Comparison of ENCODE assay signal across 17 cellular contexts in genomic region chr11:72451836-72452376, GRCh38.
"Had no signal": no experiment of that assay in that cellular context is flagged by ENCODE, and none has a peak within 500 bp of the region (broad histone marks: within the 10 kb centered on the region; RNA-seq: fewer than 3 reads in every experiment).

No MANE protein-coding gene starts in this region.

- H3K27ac ChIP-seq: epithelial cell of prostate, esophagus muscularis mucosa, gastrocnemius medialis, heart right ventricle, right atrium auricular region, testis, tibial nerve had no signal

- DNase-seq: effector memory CD8-positive, alpha-beta T cell; heart right ventricle; hypothalamus; kidney glomerular epithelial cell; natural killer cell; small intestine; stimulated activated CD4-positive, alpha-beta T cell treated with anti-CD3 and anti-CD28 coated beads, Interleukin-12 subunit alpha, Interleukin-12 subunit beta, amount 100 ng/mL, for 4 hours; stimulated activated naive CD4-positive, alpha-beta T cell treated with Interleukin-2 at 50 U/mL for 16 hours; testis had no signal

- H3K9me3 Mint-ChIP-seq: effector memory CD8-positive, alpha-beta T cell; memory B cell; mesothelial cell of epicardium; natural killer cell; neural crest cell had no signal

- H3K4me1 Mint-ChIP-seq: mesothelial cell of epicardium, natural killer cell had no signal

- ATAC-seq: effector memory CD8-positive, alpha-beta T cell; gastrocnemius medialis; heart right ventricle; natural killer cell had no signal

- H3K4me3 Mint-ChIP-seq: effector memory CD8-positive, alpha-beta T cell; memory B cell; mesothelial cell of epicardium; natural killer cell; neural crest cell had no signal

- H3K27me3 ChIP-seq: esophagus muscularis mucosa, gastrocnemius medialis, heart right ventricle, right atrium auricular region, testis, tibial nerve had no signal

- H3K27ac Mint-ChIP-seq: effector memory CD8-positive, alpha-beta T cell; memory B cell; mesothelial cell of epicardium; natural killer cell had no signal

- H3K4me3 ChIP-seq: esophagus muscularis mucosa, gastrocnemius medialis, heart right ventricle, right atrium auricular region, testis, tibial nerve had no signal

- H3K9me3 ChIP-seq: esophagus muscularis mucosa, gastrocnemius medialis, heart right ventricle, right atrium auricular region, testis, tibial nerve had no signal

- H3K36me3 Mint-ChIP-seq: memory B cell, mesothelial cell of epicardium, natural killer cell had no signal

- H3K36me3 ChIP-seq: esophagus muscularis mucosa, gastrocnemius medialis, heart right ventricle, right atrium auricular region, tibial nerve had no signal

- H3K4me1 ChIP-seq: esophagus muscularis mucosa, gastrocnemius medialis, right atrium auricular region, testis had no signal
